13 cellular contexts compared by ENCODE assay signal in the genomic region with DNA sequence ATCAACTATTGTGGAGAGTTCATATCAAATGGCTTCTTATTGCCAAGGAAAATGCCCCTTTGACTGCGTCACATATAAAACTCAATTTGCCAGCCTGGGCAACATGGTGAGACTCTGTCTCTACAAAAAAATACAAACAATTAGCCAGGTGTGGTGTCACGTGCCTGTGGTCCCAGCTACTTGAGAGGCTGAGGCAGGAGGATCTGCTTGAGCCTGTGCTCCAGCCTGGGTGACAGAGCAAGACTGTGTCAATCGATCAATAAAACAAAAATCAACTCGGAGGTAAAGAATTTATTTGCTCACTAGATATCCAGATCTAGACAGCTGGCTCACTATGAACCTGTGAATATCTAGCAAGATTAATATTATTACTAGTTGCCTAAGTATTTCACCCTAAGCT. TPM values are rescaled to one million over a fixed set of nuclear protein-coding genes. Genes with fewer than 3 reads are reported as not detected.
A peak's percentile ranks its signal among the peaks of the same experiment; 100 is the strongest.
DNase-seq lines count a peak whose midpoint lies in the region; TF ChIP-seq lines count a peak whose summit lies in the region.
"Had no signal": no experiment of that assay in that cellular context is flagged by ENCODE, and none has a peak within 500 bp of the region (broad histone marks: within the 10 kb centered on the region; RNA-seq: fewer than 3 reads in every experiment).

No MANE protein-coding gene starts in this region.

- H3K9me3 ChIP-seq in OCI-LY3 (ENCODE audit: insufficient read depth, low read length) (no peaks in the 10 kb centered on the region), mammary epithelial cell (replicated peaks; ENCODE audit: insufficient read depth, low read length) (no peaks in the 10 kb centered on the region)
- H3K9me3 ChIP-seq: thyroid gland had no signal

- 0 out of 2 replicates have a peak overlapping the region, but pooled peaks have one; percentile 80 for H3K4me2 ChIP-seq in OCI-LY3 (ENCODE audit: low read length)
- peak overlapping the region; percentile 90 for H3K4me2 ChIP-seq in mammary epithelial cell (ENCODE audit: insufficient read depth, low read depth, low read length)

- CTCF ChIA-PET in mammary epithelial cell (lab: Charles Lee; ENCODE audit: low non-redundant PET) = no interaction called here

- H3K27ac Mint-ChIP-seq in nephron progenitor cell = no peak overlapping the region

- intact Hi-C loops in mammary epithelial cell (cut with micrococcal nuclease) = loop anchor here (5.0 to 10.0 kb wide), 3 partner anchors 196 to 904 kb away; partner anchors contain the start of genes PHLPP1, PIGN, RELCH and VPS4B

- no peaks in the 10 kb centered on the region for H3K36me3 ChIP-seq in OCI-LY3 (replicated peaks; ENCODE audit: low read depth, low read length)
- H3K36me3 ChIP-seq in mammary epithelial cell (ENCODE audit: insufficient read depth, low read length) = no peaks in the 10 kb centered on the region
- H3K36me3 ChIP-seq: thyroid gland had no signal

- no peak overlapping the region for H3K27ac ChIP-seq in OCI-LY3 (ENCODE audit: low read length)
- no peak overlapping the region for H3K27ac ChIP-seq in mammary epithelial cell (ENCODE audit: insufficient read depth, low read depth, low read length)

- no peaks in the 10 kb centered on the region for H3K9me3 Mint-ChIP-seq in nephron progenitor cell

- in situ Hi-C loops in mammary epithelial cell (cut with MboI; ENCODE audit: low sequenced_read_pairs in 2 of 2) = no loop called here

- TF ChIP-seq CTCF in OCI-LY3 (IDR thresholded peaks at IDR 0.05; ENCODE audit: low read depth, low read length) (no peak), mammary epithelial cell (conservative IDR thresholded peaks at IDR 0.05 in 1 of 2, IDR thresholded peaks at IDR 0.05 in 1 of 2; ENCODE audit: extremely low read depth in 1 of 2, insufficient read depth in 1 of 2, low read depth in 1 of 2, low read length in 2 of 2) (no peak), nephron progenitor cell (IDR thresholded peaks at IDR 0.05) (no peak)

- no TSS peak for BruUV-seq in mammary epithelial cell (replicated peaks; lab: Mats Ljungman, UMichigan)

- H3K4me1 ChIP-seq in OCI-LY3 (ENCODE audit: low read length) (peaks cover 17% of the 10 kb centered on the region), mammary epithelial cell (ENCODE audit: insufficient read depth, low read length) (peaks cover 17% of the 10 kb centered on the region)

- H3K79me2 ChIP-seq in OCI-LY3 (ENCODE audit: low read length) (peaks cover 25% of the 10 kb centered on the region), mammary epithelial cell (ENCODE audit: insufficient read depth, low read length) (peaks cover 35% of the 10 kb centered on the region)

- no peaks in the 10 kb centered on the region for H3K36me3 Mint-ChIP-seq in nephron progenitor cell (ENCODE audit: low read depth)

- 73% methylated on average over 4 of the region's 4 CpGs for WGBS in mammary epithelial cell (ENCODE audit: low coverage, missing lambda C conversion rate)

- peaks cover 41% of the 10 kb centered on the region for H3K27me3 Mint-ChIP-seq in nephron progenitor cell (ENCODE audit: low read depth, poor library complexity)

- H3K4me3 ChIP-seq in OCI-LY3 (ENCODE audit: low read length) (no peak overlapping the region), mammary epithelial cell (replicated peaks in 1 of 3; ENCODE audit: insufficient read depth in 1 of 3, low read depth in 2 of 3, low read length in 3 of 3) (peak overlapping the region in 2 of 3 experiments; percentile 96)
- H3K4me3 ChIP-seq: lung, thyroid gland had no signal

- H4K20me1 ChIP-seq in OCI-LY3 (ENCODE audit: insufficient read depth, low read length) = no peaks in the 10 kb centered on the region
- H4K20me1 ChIP-seq in mammary epithelial cell (ENCODE audit: insufficient read depth, low read length) = no peaks in the 10 kb centered on the region

- H3K27me3 ChIP-seq in OCI-LY3 (ENCODE audit: low read depth, low read length) (peaks cover 8% of the 10 kb centered on the region; the same call in 1 of the 2 replicates), mammary epithelial cell (ENCODE audit: insufficient read depth, low read length) (no peaks in the 10 kb centered on the region)
- H3K27me3 ChIP-seq: thyroid gland had no signal

- H3K4me3 Mint-ChIP-seq in nephron progenitor cell = peak overlapping the region; percentile 89

- DNase-seq in SHP77 (lab: John Stamatoyannopoulos, UW) = peak; percentile 3 to 46
- DNase-seq in SHP77 treated with DMSO at 0.1 percent for 48 hours (lab: John Stamatoyannopoulos, UW) = no peak
- DNase-seq in mammary epithelial cell = no peak
- DNase-seq in nephron progenitor cell = no peak
- DNase-seq in HuH-7.5 (ENCODE audit: low spot score) = no peak
- no peak for DNase-seq in stimulated activated CD4-positive, alpha-beta T cell treated with anti-CD3 and anti-CD28 coated beads, Interleukin-1b, Interleukin-23, amount 100 ng/mL, for 48 hours
- no peak for DNase-seq in cortex of kidney (lab: John Stamatoyannopoulos, UW)
- DNase-seq: effector CD8-positive, alpha-beta T cell; NCI-H524 treated with DMSO at 0.1 percent for 48 hours; Right ventricle myocardium superior; thyroid gland had no signal

- peaks cover 26% of the 10 kb centered on the region for H3K4me1 Mint-ChIP-seq in nephron progenitor cell

- dilution Hi-C loops in mammary epithelial cell (cut with HindIII; ENCODE audit: low sequenced_read_pairs) = no loop called here

- no peak overlapping the region for H2AFZ ChIP-seq in OCI-LY3 (ENCODE audit: low read depth, low read length)
- no peak overlapping the region for H2AFZ ChIP-seq in mammary epithelial cell (ENCODE audit: low read depth, low read length)

- no peak overlapping the region for H3K9ac ChIP-seq in OCI-LY3 (ENCODE audit: low read length)
- H3K9ac ChIP-seq in mammary epithelial cell (ENCODE audit: insufficient read depth, low read length) = no peak overlapping the region

RNA-seq across cellular contexts. Expression of gene ZCCHC2, which starts 1.7 kb away (rescaled TPM):
- total RNA-seq in mammary epithelial cell = 10 to 100 TPM; 13.7 to 16.2 TPM
- polyA plus RNA-seq in mammary epithelial cell = 12.2 TPM
- polyA minus RNA-seq in mammary epithelial cell = 38.9 TPM

Comparison
In these comparisons a context has a peak if more than half of its experiments do, and no peak if none do; other contexts are left out.
1. DNase-seq: peak in SHP77 (2 of 2); none in SHP77 treated with DMSO at 0.1 percent for 48 hours (single experiment), mammary epithelial cell (single experiment), nephron progenitor cell (single experiment), HuH-7.5 (single experiment), stimulated activated CD4-positive, alpha-beta T cell treated with anti-CD3 and anti-CD28 coated beads, Interleukin-1b, Interleukin-23, amount 100 ng/mL, for 48 hours (single experiment) and cortex of kidney (single experiment).